In genomic region chr1:167052389-167052788, GRCh38 we compare ENCODE assay signal across 12 cellular contexts. TPM values are rescaled to one million over a fixed set of nuclear protein-coding genes. Genes with fewer than 3 reads are reported as not detected.
A peak's percentile ranks its signal among the peaks of the same experiment; 100 is the strongest.
DNase-seq lines count a peak whose midpoint lies in the region; ATAC-seq and TF ChIP-seq lines count a peak whose summit lies in the region.
"Had no signal": no experiment of that assay in that cellular context is flagged by ENCODE, and none has a peak within 500 bp of the region (broad histone marks: within the 10 kb centered on the region; RNA-seq: fewer than 3 reads in every experiment).

No MANE protein-coding gene starts in this region.

- intact Hi-C loops in stomach (cut with DNase I; ENCODE audit: low total_unique reads), result no loop called here
- intact Hi-C loops in esophagus squamous epithelium (cut with DNase I), result no loop called here

- H3K36me3 ChIP-seq in stomach, result no peaks in the 10 kb centered on the region
- no peaks in the 10 kb centered on the region for H3K36me3 ChIP-seq in esophagus squamous epithelium
- H3K36me3 ChIP-seq: thoracic aorta had no signal

- TF ChIP-seq EP300 in stomach (IDR thresholded peaks at IDR 0.05), result no peak

- H3K9me3 ChIP-seq in stomach, result no peaks in the 10 kb centered on the region
- H3K9me3 ChIP-seq in esophagus squamous epithelium, result no peaks in the 10 kb centered on the region
- H3K9me3 ChIP-seq: thoracic aorta had no signal

- no peak overlapping the region for H3K27ac ChIP-seq in stomach
- no peak overlapping the region for H3K27ac ChIP-seq in esophagus squamous epithelium
- H3K27ac ChIP-seq: thoracic aorta had no signal

- DNase-seq in NCI-H748 (lab: John Stamatoyannopoulos, UW; ENCODE audit: unreplicated experiment) (peak; percentile 31), NCI-H748 treated with DMSO at 0.1 percent for 48 hours (lab: John Stamatoyannopoulos, UW) (no peak), OCI-M1 (lab: John Stamatoyannopoulos, UW) (peak; percentile 23), fibroblast of villous mesenchyme (ENCODE audit: low read depth) (peak; percentile 3), stomach (no peak), mesenteric fat pad (ENCODE audit: low spot score) (no peak), esophagus squamous epithelium (lab: John Stamatoyannopoulos, UW) (no peak)
- DNase-seq: activated CD8-positive, alpha-beta memory T cell treated with anti-CD3 and anti-CD28 coated beads for 24 hours; CD4-positive, CD25-positive, alpha-beta regulatory T cell; right cardiac atrium had no signal

- no peak for ATAC-seq in HG03175 (IDR thresholded peaks at IDR 0.05; ENCODE audit: unreplicated experiment)

- no peak for TF ChIP-seq POLR2A in stomach (IDR thresholded peaks at IDR 0.05)
- no peak for TF ChIP-seq POLR2A in esophagus squamous epithelium (IDR thresholded peaks at IDR 0.05)

- H3K27me3 ChIP-seq in stomach, result peaks cover 0 to 24% (median 0%) of the 10 kb centered on the region in 3 donors
- peaks cover 0 to 15% (median 0%) of the 10 kb centered on the region in 4 donors for H3K27me3 ChIP-seq in esophagus squamous epithelium

- WGBS in stomach, 5 donors, result 63 to 76% (median 74%) methylated on average over 8 of the region's 8 CpGs
- 71 to 95% methylated on average over 4 to 8 of the region's 8 CpGs for WGBS in esophagus squamous epithelium, 2 donors

- H3K4me1 ChIP-seq in stomach (no peaks in the 10 kb centered on the region), esophagus squamous epithelium (no peaks in the 10 kb centered on the region)

- peak; percentile 53 for TF ChIP-seq CTCF in fibroblast of villous mesenchyme (IDR thresholded peaks at IDR 0.05; ENCODE audit: insufficient read depth, low read depth, low read length)
- TF ChIP-seq CTCF in stomach (IDR thresholded peaks at IDR 0.05), result peak in 4 of 7 experiments; percentile 7 to 25 (median 14)
- peak in 2 of 6 experiments; percentile 6 to 27 for TF ChIP-seq CTCF in esophagus squamous epithelium (IDR thresholded peaks at IDR 0.05)

- H3K4me3 ChIP-seq in fibroblast of villous mesenchyme (ENCODE audit: low read depth, low read length) (no peak overlapping the region), stomach (no peak overlapping the region), esophagus squamous epithelium (no peak overlapping the region)
- H3K4me3 ChIP-seq: thoracic aorta had no signal

RNA-seq across cellular contexts. Expression of gene GPA33, which starts 37.8 kb away (rescaled TPM):
- not detected in 2 replicates for total RNA-seq in fibroblast of villous mesenchyme
- 10 to 100 TPM in 1 of 5 donors, 1 to 10 TPM in 1, not detected in 3; 3.9 to 51.3 TPM for total RNA-seq in stomach
- under 1 TPM in 2 of 3 donors, not detected in 1; 0.03 to 0.46 TPM for polyA plus RNA-seq in stomach
- total RNA-seq in mesenteric fat pad, result 0.29 TPM
- not detected for total RNA-seq in esophagus squamous epithelium
- total RNA-seq: thoracic aorta had no signal

RNA-seq across cellular contexts. Expression of gene STYXL2, which starts 41.5 kb away (rescaled TPM):
- total RNA-seq in fibroblast of villous mesenchyme, result not detected in 2 replicates
- total RNA-seq in stomach, result under 1 TPM in 1 of 5 donors, not detected in 4; 0.73 TPM
- polyA plus RNA-seq in stomach, result not detected
- total RNA-seq in mesenteric fat pad, result 0.42 TPM
- under 1 TPM in 1 of 4 donors, not detected in 3; under 0.01 TPM for total RNA-seq in esophagus squamous epithelium
- total RNA-seq: CD4-positive, CD25-positive, alpha-beta regulatory T cell had no signal
- polyA plus RNA-seq: CD4-positive, CD25-positive, alpha-beta regulatory T cell had no signal

Comparison
In these comparisons a context has a peak if more than half of its experiments do, and no peak if none do; other contexts are left out.
1. DNase-seq: peak in NCI-H748 (single experiment), OCI-M1 (single experiment) and fibroblast of villous mesenchyme (single experiment); none in NCI-H748 treated with DMSO at 0.1 percent for 48 hours (single experiment), stomach (single experiment), mesenteric fat pad (single experiment) and esophagus squamous epithelium (single experiment).